Comparison of ENCODE assay signal across 1 cellular context in the genomic region with DNA sequence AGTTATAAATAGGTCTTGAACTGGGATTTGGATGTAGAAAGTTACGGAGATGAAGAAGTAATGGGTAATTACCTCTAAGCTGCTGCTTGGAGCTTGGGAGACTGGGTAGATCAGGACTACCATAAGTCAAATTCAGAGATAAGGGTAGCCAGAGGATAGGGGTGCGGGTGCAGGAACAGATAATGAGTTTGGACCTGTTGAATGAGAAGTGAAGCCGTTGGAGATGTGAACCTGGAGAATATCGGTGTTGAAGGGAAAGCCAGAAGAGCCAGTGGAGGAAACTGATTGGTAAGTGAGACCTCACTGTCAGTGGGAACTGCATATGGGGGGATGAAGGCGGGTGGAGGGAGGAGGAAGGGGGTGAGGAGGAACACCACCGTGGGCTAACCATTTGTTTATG.
TF ChIP-seq lines count a peak whose summit lies in the region.

No MANE protein-coding gene starts in this region.

TF ChIP-seq in H1, 55 proteins besides CTCF, POLR2A, EP300 and RAD21:
- no peak for TF ChIP-seq TEAD4 (IDR thresholded peaks at IDR 0.05; ENCODE audit: low read depth, low read length)
- TF ChIP-seq, protein P1, sequence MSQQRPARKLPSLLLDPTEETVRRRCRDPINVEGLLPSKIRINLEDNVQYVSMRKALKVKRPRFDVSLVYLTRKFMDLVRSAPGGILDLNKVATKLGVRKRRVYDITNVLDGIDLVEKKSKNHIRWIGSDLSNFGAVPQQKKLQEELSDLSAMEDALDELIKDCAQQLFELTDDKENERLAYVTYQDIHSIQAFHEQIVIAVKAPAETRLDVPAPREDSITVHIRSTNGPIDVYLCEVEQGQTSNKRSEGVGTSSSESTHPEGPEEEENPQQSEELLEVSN (IDR thresholded peaks at IDR 0.05), result no peak
- TF ChIP-seq, protein P2, sequence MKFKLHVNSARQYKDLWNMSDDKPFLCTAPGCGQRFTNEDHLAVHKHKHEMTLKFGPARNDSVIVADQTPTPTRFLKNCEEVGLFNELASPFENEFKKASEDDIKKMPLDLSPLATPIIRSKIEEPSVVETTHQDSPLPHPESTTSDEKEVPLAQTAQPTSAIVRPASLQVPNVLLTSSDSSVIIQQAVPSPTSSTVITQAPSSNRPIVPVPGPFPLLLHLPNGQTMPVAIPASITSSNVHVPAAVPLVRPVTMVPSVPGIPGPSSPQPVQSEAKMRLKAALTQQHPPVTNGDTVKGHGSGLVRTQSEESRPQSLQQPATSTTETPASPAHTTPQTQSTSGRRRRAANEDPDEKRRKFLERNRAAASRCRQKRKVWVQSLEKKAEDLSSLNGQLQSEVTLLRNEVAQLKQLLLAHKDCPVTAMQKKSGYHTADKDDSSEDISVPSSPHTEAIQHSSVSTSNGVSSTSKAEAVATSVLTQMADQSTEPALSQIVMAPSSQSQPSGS (IDR thresholded peaks at IDR 0.05; ENCODE audit: low read length), result no peak
- TF ChIP-seq ASH2L (IDR thresholded peaks at IDR 0.05; ENCODE audit: low read length), result no peak
- no peak for TF ChIP-seq HDAC6 (IDR thresholded peaks at IDR 0.05; ENCODE audit: low read depth, low read length)
- TF ChIP-seq SRF (IDR thresholded peaks at IDR 0.05; ENCODE audit: low read depth, low read length), result no peak
- TF ChIP-seq EGR1 (IDR thresholded peaks at IDR 0.05; ENCODE audit: borderline replicate concordance, low read depth, low read length), result no peak
- TF ChIP-seq SP4 (IDR thresholded peaks at IDR 0.05; ENCODE audit: low read length), result no peak
- no peak for TF ChIP-seq SIRT6 (IDR thresholded peaks at IDR 0.05; ENCODE audit: low read length)
- TF ChIP-seq NRF1 (IDR thresholded peaks at IDR 0.05; ENCODE audit: low read depth, low read length), result no peak
- TF ChIP-seq SIN3A (conservative IDR thresholded peaks at IDR 0.05 in 1 of 2, IDR thresholded peaks at IDR 0.05 in 1 of 2; ENCODE audit: low read depth in 1 of 2, low read length in 2 of 2), result no peak
- TF ChIP-seq MAFK (IDR thresholded peaks at IDR 0.05; ENCODE audit: low read depth, low read length), result no peak
- no peak for TF ChIP-seq RBBP5 (IDR thresholded peaks at IDR 0.05; ENCODE audit: borderline replicate concordance, low read depth, low read length)
- no peak for TF ChIP-seq BACH1 (IDR thresholded peaks at IDR 0.05; ENCODE audit: low read length)
